Comparison of ENCODE assay signal across 1 cellular context in the genomic region with DNA sequence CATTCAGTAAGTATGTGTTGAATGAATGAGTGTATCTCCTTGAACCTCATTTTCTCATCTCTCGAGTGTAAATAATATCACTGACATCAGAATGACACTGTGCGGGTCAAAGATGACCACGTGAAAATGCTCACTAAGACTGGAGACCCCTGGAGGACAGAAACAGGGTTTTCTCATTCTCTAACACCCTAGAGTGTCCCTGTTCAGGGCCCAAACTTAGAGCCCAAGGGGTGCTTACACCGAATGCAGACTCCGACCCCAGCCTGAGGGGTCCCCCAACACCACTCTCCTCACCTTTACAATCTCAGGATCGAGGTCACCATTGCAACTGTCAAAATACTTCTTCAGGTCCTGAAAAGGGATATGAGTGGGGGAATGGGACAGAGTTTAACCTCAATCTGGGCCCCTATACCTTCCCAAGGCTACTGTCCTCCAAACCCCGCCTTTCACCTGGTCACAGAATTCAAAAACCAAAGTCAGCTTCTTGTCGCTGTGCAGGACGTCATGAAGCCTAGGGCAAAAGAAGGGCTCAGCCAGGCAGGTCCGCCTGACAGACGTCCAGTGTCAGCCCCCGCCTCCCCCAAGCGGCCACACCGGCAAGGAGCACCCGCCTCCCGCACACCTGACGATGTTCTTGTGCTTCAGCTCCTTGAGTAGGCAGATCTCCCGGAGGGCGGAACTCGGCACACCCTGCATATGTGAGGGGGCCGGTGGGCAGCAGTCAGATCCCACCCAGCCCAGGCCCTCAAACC.
TF ChIP-seq lines count a peak whose summit lies in the region.

No MANE protein-coding gene starts in this region.

TF ChIP-seq in K562, 482 proteins besides CTCF, POLR2A, EP300 and RAD21 (continues in another document):
- TF ChIP-seq CEBPB (tag; IDR thresholded peaks at IDR 0.05) (no peak), ZNF184 (CRISPR knock-in tag; IDR thresholded peaks at IDR 0.05) (no peak), ZNF133 (CRISPR knock-in tag; IDR thresholded peaks at IDR 0.05) (no peak), NONO (IDR thresholded peaks at IDR 0.05; ENCODE audit: low read depth in 2 of 2, low read length in 1 of 2) (no peak), BDP1 (IDR thresholded peaks at IDR 0.05; ENCODE audit: insufficient read depth, insufficient read length) (no peak), ADNP (tag; IDR thresholded peaks at IDR 0.05) (no peak), POU5F1 (IDR thresholded peaks at IDR 0.05; ENCODE audit: borderline replicate concordance, low read depth, low read length, partially characterized antibody) (no peak), SETDB1 (IDR thresholded peaks at IDR 0.05; ENCODE audit: low read length) (no peak), KDM2B (CRISPR knock-in tag; IDR thresholded peaks at IDR 0.05) (no peak), SMARCA4 (IDR thresholded peaks at IDR 0.05) (no peak), HNRNPK (IDR thresholded peaks at IDR 0.05; ENCODE audit: low read depth, low read length, poor library complexity, severe bottlenecking) (no peak), TAF7 (tag; IDR thresholded peaks at IDR 0.05) (no peak), NR1H2 (CRISPR knock-in tag; IDR thresholded peaks at IDR 0.05) (no peak), ZKSCAN8 (CRISPR knock-in tag; IDR thresholded peaks at IDR 0.05) (no peak), ZNF707 (CRISPR knock-in tag; conservative IDR thresholded peaks at IDR 0.05) (no peak), PTRF (tag; IDR thresholded peaks at IDR 0.05) (no peak), ILK (tag; IDR thresholded peaks at IDR 0.05; ENCODE audit: borderline replicate concordance, low read depth) (no peak), NCOA1 (IDR thresholded peaks at IDR 0.05; ENCODE audit: low read depth) (no peak), LEF1 (IDR thresholded peaks at IDR 0.05) (no peak), ZBTB7A (IDR thresholded peaks at IDR 0.05; ENCODE audit: borderline replicate concordance, control insufficient read depth, low read depth, low read length) (peak; percentile 48; the same call in 1 of the 2 replicates), DNMT1 (IDR thresholded peaks at IDR 0.05) (no peak), PRPF4 (IDR thresholded peaks at IDR 0.05; ENCODE audit: insufficient read depth, low read depth, low read length, poor library complexity, severe bottlenecking) (no peak), ZNF785 (CRISPR knock-in tag; IDR thresholded peaks at IDR 0.05) (no peak), ZNF3 (CRISPR knock-in tag; IDR thresholded peaks at IDR 0.05) (no peak), ZNF584 (CRISPR knock-in tag; IDR thresholded peaks at IDR 0.05; ENCODE audit: low read depth) (no peak), XRCC5 (IDR thresholded peaks at IDR 0.05; ENCODE audit: low read depth, low read length) (no peak), U2AF1 (optimal IDR thresholded peaks at IDR 0.05; ENCODE audit: low read depth, low read length) (no peak), IRF2 (CRISPR knock-in tag; IDR thresholded peaks at IDR 0.05) (no peak), ZNF766 (CRISPR knock-in tag; conservative IDR thresholded peaks at IDR 0.05) (no peak), ESRRA (IDR thresholded peaks at IDR 0.05; ENCODE audit: borderline replicate concordance, low read depth) (0 out of 2 replicates have a peak, but pooled peaks have one; percentile 11), EHMT2 (IDR thresholded peaks at IDR 0.05) (no peak), MTA1 (IDR thresholded peaks at IDR 0.05; ENCODE audit: borderline replicate concordance) (0 out of 2 replicates have a peak, but pooled peaks have one; percentile 28), MEF2D (tag; conservative IDR thresholded peaks at IDR 0.05; ENCODE audit: low read depth) (no peak), DACH1 (IDR thresholded peaks at IDR 0.05; ENCODE audit: partially characterized antibody) (no peak), TGIF2 (CRISPR knock-in tag; IDR thresholded peaks at IDR 0.05) (0 out of 2 replicates have a peak, but pooled peaks have one; percentile 64), ZNF175 (CRISPR knock-in tag; IDR thresholded peaks at IDR 0.05; ENCODE audit: low read depth) (no peak), PHF8 (IDR thresholded peaks at IDR 0.05; ENCODE audit: borderline replicate concordance, low read length) (no peak), RBFOX2 (IDR thresholded peaks at IDR 0.05; ENCODE audit: low read depth, low read length) (no peak), GATAD2B (IDR thresholded peaks at IDR 0.05; ENCODE audit: borderline replicate concordance) (no peak), TSC22D4 (tag; IDR thresholded peaks at IDR 0.05) (no peak)
- TF ChIP-seq, protein P1, sequence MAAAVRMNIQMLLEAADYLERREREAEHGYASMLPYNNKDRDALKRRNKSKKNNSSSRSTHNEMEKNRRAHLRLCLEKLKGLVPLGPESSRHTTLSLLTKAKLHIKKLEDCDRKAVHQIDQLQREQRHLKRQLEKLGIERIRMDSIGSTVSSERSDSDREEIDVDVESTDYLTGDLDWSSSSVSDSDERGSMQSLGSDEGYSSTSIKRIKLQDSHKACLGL (CRISPR knock-in tag; IDR thresholded peaks at IDR 0.05; ENCODE audit: borderline replicate concordance, poor library complexity, severe bottlenecking) = no peak
- TF ChIP-seq, protein P2, sequence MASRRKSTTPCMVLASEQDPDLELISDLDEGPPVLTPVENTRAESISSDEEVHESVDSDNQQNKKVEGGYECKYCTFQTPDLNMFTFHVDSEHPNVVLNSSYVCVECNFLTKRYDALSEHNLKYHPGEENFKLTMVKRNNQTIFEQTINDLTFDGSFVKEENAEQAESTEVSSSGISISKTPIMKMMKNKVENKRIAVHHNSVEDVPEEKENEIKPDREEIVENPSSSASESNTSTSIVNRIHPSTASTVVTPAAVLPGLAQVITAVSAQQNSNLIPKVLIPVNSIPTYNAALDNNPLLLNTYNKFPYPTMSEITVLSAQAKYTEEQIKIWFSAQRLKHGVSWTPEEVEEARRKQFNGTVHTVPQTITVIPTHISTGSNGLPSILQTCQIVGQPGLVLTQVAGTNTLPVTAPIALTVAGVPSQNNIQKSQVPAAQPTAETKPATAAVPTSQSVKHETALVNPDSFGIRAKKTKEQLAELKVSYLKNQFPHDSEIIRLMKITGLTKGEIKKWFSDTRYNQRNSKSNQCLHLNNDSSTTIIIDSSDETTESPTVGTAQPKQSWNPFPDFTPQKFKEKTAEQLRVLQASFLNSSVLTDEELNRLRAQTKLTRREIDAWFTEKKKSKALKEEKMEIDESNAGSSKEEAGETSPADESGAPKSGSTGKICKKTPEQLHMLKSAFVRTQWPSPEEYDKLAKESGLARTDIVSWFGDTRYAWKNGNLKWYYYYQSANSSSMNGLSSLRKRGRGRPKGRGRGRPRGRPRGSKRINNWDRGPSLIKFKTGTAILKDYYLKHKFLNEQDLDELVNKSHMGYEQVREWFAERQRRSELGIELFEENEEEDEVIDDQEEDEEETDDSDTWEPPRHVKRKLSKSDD (conservative IDR thresholded peaks at IDR 0.05; ENCODE audit: low read length) = no peak
- TF ChIP-seq, protein P3, sequence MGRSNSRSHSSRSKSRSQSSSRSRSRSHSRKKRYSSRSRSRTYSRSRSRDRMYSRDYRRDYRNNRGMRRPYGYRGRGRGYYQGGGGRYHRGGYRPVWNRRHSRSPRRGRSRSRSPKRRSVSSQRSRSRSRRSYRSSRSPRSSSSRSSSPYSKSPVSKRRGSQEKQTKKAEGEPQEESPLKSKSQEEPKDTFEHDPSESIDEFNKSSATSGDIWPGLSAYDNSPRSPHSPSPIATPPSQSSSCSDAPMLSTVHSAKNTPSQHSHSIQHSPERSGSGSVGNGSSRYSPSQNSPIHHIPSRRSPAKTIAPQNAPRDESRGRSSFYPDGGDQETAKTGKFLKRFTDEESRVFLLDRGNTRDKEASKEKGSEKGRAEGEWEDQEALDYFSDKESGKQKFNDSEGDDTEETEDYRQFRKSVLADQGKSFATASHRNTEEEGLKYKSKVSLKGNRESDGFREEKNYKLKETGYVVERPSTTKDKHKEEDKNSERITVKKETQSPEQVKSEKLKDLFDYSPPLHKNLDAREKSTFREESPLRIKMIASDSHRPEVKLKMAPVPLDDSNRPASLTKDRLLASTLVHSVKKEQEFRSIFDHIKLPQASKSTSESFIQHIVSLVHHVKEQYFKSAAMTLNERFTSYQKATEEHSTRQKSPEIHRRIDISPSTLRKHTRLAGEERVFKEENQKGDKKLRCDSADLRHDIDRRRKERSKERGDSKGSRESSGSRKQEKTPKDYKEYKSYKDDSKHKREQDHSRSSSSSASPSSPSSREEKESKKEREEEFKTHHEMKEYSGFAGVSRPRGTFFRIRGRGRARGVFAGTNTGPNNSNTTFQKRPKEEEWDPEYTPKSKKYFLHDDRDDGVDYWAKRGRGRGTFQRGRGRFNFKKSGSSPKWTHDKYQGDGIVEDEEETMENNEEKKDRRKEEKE (IDR thresholded peaks at IDR 0.05; ENCODE audit: borderline replicate concordance in 1 of 2, control insufficient read depth in 1 of 2, low read depth in 2 of 2, low read length in 1 of 2) = no peak
- TF ChIP-seq, protein P4, sequence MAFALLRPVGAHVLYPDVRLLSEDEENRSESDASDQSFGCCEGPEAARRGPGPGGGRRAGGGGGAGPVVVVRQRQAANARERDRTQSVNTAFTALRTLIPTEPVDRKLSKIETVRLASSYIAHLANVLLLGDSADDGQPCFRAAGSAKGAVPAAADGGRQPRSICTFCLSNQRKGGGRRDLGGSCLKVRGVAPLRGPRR (CRISPR knock-in tag; IDR thresholded peaks at IDR 0.05) = no peak
- TF ChIP-seq, protein P5, sequence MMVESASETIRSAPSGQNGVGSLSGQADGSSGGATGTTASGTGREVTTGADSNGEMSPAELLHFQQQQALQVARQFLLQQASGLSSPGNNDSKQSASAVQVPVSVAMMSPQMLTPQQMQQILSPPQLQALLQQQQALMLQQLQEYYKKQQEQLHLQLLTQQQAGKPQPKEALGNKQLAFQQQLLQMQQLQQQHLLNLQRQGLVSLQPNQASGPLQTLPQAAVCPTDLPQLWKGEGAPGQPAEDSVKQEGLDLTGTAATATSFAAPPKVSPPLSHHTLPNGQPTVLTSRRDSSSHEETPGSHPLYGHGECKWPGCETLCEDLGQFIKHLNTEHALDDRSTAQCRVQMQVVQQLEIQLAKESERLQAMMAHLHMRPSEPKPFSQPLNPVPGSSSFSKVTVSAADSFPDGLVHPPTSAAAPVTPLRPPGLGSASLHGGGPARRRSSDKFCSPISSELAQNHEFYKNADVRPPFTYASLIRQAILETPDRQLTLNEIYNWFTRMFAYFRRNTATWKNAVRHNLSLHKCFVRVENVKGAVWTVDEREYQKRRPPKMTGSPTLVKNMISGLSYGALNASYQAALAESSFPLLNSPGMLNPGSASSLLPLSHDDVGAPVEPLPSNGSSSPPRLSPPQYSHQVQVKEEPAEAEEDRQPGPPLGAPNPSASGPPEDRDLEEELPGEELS (CRISPR knock-in tag; IDR thresholded peaks at IDR 0.05; ENCODE audit: borderline replicate concordance) = peak; percentile 71; the same call in 1 of the 2 replicates
- TF ChIP-seq, protein P6, sequence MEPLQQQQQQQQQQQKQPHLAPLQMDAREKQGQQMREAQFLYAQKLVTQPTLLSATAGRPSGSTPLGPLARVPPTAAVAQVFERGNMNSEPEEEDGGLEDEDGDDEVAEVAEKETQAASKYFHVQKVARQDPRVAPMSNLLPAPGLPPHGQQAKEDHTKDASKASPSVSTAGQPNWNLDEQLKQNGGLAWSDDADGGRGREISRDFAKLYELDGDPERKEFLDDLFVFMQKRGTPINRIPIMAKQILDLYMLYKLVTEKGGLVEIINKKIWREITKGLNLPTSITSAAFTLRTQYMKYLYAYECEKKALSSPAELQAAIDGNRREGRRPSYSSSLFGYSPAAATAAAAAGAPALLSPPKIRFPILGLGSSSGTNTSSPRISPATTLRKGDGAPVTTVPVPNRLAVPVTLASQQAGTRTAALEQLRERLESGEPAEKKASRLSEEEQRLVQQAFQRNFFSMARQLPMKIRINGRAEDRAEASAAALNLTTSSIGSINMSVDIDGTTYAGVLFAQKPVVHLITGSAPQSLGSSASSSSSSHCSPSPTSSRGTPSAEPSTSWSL (CRISPR knock-in tag; IDR thresholded peaks at IDR 0.05; ENCODE audit: borderline replicate concordance) = no peak
- TF ChIP-seq, protein P7, sequence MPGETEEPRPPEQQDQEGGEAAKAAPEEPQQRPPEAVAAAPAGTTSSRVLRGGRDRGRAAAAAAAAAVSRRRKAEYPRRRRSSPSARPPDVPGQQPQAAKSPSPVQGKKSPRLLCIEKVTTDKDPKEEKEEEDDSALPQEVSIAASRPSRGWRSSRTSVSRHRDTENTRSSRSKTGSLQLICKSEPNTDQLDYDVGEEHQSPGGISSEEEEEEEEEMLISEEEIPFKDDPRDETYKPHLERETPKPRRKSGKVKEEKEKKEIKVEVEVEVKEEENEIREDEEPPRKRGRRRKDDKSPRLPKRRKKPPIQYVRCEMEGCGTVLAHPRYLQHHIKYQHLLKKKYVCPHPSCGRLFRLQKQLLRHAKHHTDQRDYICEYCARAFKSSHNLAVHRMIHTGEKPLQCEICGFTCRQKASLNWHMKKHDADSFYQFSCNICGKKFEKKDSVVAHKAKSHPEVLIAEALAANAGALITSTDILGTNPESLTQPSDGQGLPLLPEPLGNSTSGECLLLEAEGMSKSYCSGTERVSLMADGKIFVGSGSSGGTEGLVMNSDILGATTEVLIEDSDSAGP (CRISPR knock-in tag; IDR thresholded peaks at IDR 0.05) = peak; percentile 16; the same call in 1 of the 2 replicates
- TF ChIP-seq, protein P8, sequence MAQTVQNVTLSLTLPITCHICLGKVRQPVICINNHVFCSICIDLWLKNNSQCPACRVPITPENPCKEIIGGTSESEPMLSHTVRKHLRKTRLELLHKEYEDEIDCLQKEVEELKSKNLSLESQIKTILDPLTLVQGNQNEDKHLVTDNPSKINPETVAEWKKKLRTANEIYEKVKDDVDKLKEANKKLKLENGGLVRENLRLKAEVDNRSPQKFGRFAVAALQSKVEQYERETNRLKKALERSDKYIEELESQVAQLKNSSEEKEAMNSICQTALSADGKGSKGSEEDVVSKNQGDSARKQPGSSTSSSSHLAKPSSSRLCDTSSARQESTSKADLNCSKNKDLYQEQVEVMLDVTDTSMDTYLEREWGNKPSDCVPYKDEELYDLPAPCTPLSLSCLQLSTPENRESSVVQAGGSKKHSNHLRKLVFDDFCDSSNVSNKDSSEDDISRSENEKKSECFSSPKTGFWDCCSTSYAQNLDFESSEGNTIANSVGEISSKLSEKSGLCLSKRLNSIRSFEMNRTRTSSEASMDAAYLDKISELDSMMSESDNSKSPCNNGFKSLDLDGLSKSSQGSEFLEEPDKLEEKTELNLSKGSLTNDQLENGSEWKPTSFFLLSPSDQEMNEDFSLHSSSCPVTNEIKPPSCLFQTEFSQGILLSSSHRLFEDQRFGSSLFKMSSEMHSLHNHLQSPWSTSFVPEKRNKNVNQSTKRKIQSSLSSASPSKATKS (CRISPR knock-in tag; IDR thresholded peaks at IDR 0.05) = no peak
- TF ChIP-seq, protein P9, sequence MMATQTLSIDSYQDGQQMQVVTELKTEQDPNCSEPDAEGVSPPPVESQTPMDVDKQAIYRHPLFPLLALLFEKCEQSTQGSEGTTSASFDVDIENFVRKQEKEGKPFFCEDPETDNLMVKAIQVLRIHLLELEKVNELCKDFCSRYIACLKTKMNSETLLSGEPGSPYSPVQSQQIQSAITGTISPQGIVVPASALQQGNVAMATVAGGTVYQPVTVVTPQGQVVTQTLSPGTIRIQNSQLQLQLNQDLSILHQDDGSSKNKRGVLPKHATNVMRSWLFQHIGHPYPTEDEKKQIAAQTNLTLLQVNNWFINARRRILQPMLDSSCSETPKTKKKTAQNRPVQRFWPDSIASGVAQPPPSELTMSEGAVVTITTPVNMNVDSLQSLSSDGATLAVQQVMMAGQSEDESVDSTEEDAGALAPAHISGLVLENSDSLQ (IDR thresholded peaks at IDR 0.05) = peak; percentile 86
